1 cellular context compared by ENCODE assay signal in the genomic region with DNA sequence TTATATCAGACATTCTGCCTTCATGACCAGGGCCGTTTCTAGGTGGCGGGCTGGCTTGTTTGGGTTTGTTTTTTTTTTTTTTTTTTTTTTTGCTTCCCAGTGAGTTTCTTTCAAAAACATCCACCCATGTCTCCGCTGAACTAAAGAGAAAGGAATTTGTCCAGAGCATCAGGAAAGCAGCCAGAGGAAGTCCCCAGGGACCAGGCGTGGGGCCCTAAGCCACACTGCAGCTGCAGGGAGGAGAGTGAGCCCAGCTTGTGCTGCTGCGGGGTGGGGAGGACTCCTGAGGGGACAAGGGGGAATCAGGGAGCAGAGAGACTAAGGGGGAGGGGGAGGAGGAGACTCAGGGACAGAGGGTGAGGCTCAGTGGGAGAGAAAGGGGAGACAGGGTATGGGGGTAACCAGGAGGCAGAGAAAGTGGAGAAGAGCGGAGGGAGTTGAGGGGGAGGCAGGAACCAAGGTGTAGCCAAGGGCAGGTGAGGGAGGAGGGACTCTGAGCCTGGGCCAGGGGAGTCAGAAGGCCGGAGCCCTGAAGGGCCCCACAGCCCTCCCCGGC.
A peak's percentile ranks its signal among the peaks of the same experiment; 100 is the strongest.
TF ChIP-seq lines count a peak whose summit lies in the region.

No MANE protein-coding gene starts in this region.

TF ChIP-seq in K562, 482 proteins besides CTCF, POLR2A, EP300 and RAD21:
- TF ChIP-seq, protein P1, sequence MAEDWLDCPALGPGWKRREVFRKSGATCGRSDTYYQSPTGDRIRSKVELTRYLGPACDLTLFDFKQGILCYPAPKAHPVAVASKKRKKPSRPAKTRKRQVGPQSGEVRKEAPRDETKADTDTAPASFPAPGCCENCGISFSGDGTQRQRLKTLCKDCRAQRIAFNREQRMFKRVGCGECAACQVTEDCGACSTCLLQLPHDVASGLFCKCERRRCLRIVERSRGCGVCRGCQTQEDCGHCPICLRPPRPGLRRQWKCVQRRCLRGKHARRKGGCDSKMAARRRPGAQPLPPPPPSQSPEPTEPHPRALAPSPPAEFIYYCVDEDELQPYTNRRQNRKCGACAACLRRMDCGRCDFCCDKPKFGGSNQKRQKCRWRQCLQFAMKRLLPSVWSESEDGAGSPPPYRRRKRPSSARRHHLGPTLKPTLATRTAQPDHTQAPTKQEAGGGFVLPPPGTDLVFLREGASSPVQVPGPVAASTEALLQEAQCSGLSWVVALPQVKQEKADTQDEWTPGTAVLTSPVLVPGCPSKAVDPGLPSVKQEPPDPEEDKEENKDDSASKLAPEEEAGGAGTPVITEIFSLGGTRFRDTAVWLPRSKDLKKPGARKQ (CRISPR knock-in tag; IDR thresholded peaks at IDR 0.05), result no peak
- TF ChIP-seq, protein P2, sequence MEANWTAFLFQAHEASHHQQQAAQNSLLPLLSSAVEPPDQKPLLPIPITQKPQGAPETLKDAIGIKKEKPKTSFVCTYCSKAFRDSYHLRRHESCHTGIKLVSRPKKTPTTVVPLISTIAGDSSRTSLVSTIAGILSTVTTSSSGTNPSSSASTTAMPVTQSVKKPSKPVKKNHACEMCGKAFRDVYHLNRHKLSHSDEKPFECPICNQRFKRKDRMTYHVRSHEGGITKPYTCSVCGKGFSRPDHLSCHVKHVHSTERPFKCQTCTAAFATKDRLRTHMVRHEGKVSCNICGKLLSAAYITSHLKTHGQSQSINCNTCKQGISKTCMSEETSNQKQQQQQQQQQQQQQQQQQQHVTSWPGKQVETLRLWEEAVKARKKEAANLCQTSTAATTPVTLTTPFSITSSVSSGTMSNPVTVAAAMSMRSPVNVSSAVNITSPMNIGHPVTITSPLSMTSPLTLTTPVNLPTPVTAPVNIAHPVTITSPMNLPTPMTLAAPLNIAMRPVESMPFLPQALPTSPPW (CRISPR knock-in tag; IDR thresholded peaks at IDR 0.05), result peak; percentile 28; the same call in 1 of the 2 replicates
- no peak for TF ChIP-seq WHSC1 (IDR thresholded peaks at IDR 0.05; ENCODE audit: low read length)
- peak in 1 of 2 experiments; percentile 55; a peak in 1 of 4 replicates for TF ChIP-seq KDM1A (IDR thresholded peaks at IDR 0.05)
